ENCODE assay signal across 9 cellular contexts in the genomic region with DNA sequence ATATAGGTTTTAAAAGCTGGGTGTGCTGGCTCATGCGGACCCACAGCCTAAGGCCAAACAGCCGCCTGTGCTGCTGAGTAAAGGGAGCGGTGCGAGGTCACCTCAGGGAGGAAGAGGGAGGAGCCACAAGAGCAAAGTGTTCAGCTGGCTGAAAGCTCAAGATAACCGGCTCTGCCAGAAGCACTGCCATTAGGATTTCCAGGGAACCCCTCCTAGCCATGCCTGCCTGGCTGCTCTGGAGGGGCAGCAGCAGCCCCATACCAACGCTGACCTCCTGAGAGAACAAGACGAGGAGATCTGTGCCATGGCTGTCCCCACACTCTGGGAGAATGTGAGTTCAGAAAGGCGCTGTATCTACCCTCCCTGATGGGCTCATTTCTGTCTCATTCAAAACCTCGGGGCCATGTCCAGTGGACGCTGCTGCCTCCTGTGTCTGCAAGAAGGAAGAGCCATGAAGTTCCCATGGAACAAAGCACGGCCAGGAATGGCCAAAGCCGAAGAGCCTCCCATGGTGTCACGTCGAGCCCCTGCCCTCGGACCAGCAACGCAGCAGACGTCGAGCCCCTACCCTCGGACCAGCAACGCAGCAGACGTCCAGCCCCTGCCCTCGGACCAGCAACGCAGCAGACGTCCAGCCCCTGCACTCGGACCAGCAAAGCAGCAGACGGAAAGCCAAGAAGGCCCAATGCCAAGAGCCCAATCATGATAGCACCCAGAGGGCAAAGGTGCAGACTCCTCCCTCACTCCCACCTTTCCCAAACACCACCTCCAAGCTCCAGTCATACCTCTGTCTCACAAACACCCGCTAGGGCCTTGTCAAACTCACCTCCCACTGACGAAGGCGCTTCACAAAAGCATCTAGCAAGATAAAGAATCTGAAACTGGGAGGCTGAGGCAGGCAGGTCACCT.
DNase-seq lines count a peak whose midpoint lies in the region; ATAC-seq and TF ChIP-seq lines count a peak whose summit lies in the region.
"Had no signal": no experiment of that assay in that cellular context is flagged by ENCODE, and none has a peak within 500 bp of the region (broad histone marks: within the 10 kb centered on the region; RNA-seq: fewer than 3 reads in every experiment).

No MANE protein-coding gene starts in this region.

- POLR2A ChIA-PET in activated CD8-positive, alpha-beta T cell treated with anti-CD3 and anti-CD28 coated beads for 36 hours (lab: Charles Lee), result interaction anchor here (0.7 to 1.5 kb wide), 6 partner anchors 14 to 69 kb away, joined by 3 to 5 read pairs (median 3); no protein-coding TSS in a partner anchor

- no peaks in the 10 kb centered on the region for H3K27me3 ChIP-seq in spleen (replicated peaks in 1 of 7)
- H3K27me3 ChIP-seq: SJSA1 had no signal

- CTCF ChIA-PET in activated CD8-positive, alpha-beta T cell treated with anti-CD3 and anti-CD28 coated beads for 36 hours (lab: Charles Lee), result interaction anchor here (0.7 to 0.9 kb wide), 3 partner anchors 13 to 22 kb away, joined by 3 read pairs; no protein-coding TSS in a partner anchor

- peak; percentile 69 to 75 for ATAC-seq in activated CD4-positive, CD25-positive, alpha-beta regulatory T cell treated with anti-CD3 and anti-CD28 coated beads, Interleukin-2, amount 50 U/mL, for 24 hours
- ATAC-seq in activated CD8-positive, alpha-beta T cell treated with anti-CD3 and anti-CD28 coated beads for 36 hours, result peak; percentile 82
- peak; percentile 77 for ATAC-seq in left ventricle myocardium superior
- ATAC-seq in HG03159 (IDR thresholded peaks at IDR 0.05; ENCODE audit: unreplicated experiment), result no peak

- no peaks in the 10 kb centered on the region for H3K9me3 ChIP-seq in spleen
- H3K9me3 ChIP-seq: SJSA1 had no signal

- TF ChIP-seq POLR2A in spleen (IDR thresholded peaks at IDR 0.05), result no peak

- H3K4me1 ChIP-seq in spleen, result peaks cover 40 to 100% (median 95%) of the 10 kb centered on the region in 6 donors

- DNase-seq in activated CD4-positive, CD25-positive, alpha-beta regulatory T cell treated with anti-CD3 and anti-CD28 coated beads, Interleukin-2, amount 50 U/mL, for 72 hours, result no peak
- peak; percentile 52 for DNase-seq in activated CD8-positive, alpha-beta T cell treated with anti-CD3 and anti-CD28 coated beads for 36 hours
- DNase-seq in left ventricle myocardium superior (peak; percentile 60), NCI-H446 (lab: John Stamatoyannopoulos, UW) (no peak), spleen (no peak)

- WGBS in spleen, 5 donors, result 56 to 62% (median 60%) methylated on average over 28 to 29 of the region's 29 CpGs

- no peaks in the 10 kb centered on the region for H3K36me3 ChIP-seq in spleen

- peaks cover 14% of the 10 kb centered on the region for H3K36me3 Mint-ChIP-seq in activated CD8-positive, alpha-beta T cell treated with anti-CD3 and anti-CD28 coated beads for 36 hours (ENCODE audit: low read depth)
- H3K36me3 Mint-ChIP-seq in stimulated activated naive CD8-positive, alpha-beta T cell treated with anti-CD3 and anti-CD28 coated beads, Interleukin-15, Interleukin-2, amounts not matched to agents 100 ng/mL and 50 ng/mL, for 24 hours (ENCODE audit: low read depth), result peaks cover 22% of the 10 kb centered on the region

- peak overlapping the region in 1 of 8 donors; percentile 25 for H3K4me3 ChIP-seq in spleen
- H3K4me3 ChIP-seq: SJSA1 had no signal

- peaks cover 82% of the 10 kb centered on the region for H3K4me1 Mint-ChIP-seq in activated CD8-positive, alpha-beta T cell treated with anti-CD3 and anti-CD28 coated beads for 36 hours (ENCODE audit: low read depth)
- H3K4me1 Mint-ChIP-seq in stimulated activated naive CD8-positive, alpha-beta T cell treated with anti-CD3 and anti-CD28 coated beads, Interleukin-15, Interleukin-2, amounts not matched to agents 100 ng/mL and 50 ng/mL, for 24 hours (ENCODE audit: low read depth), result peaks cover 94% of the 10 kb centered on the region

- intact Hi-C loops in activated CD8-positive, alpha-beta T cell treated with anti-CD3 and anti-CD28 coated beads for 36 hours (cut with micrococcal nuclease), result no loop called here
- intact Hi-C loops in left ventricle myocardium superior (cut with micrococcal nuclease) (no loop called here), spleen (cut with DNase I; ENCODE audit: low total_unique reads) (no loop called here)

- H3K9me3 Mint-ChIP-seq in activated CD8-positive, alpha-beta T cell treated with anti-CD3 and anti-CD28 coated beads for 36 hours, result no peaks in the 10 kb centered on the region
- H3K9me3 Mint-ChIP-seq in stimulated activated naive CD8-positive, alpha-beta T cell treated with anti-CD3 and anti-CD28 coated beads, Interleukin-15, Interleukin-2, amounts not matched to agents 100 ng/mL and 50 ng/mL, for 24 hours, result no peaks in the 10 kb centered on the region

- H3K27ac ChIP-seq in spleen, result peak overlapping the region in 3 of 8 donors; percentile 7 to 48 (median 29)
- H3K27ac ChIP-seq: SJSA1 had no signal

- H3K27me3 Mint-ChIP-seq in activated CD8-positive, alpha-beta T cell treated with anti-CD3 and anti-CD28 coated beads for 36 hours, result no peaks in the 10 kb centered on the region
- H3K27me3 Mint-ChIP-seq in stimulated activated naive CD8-positive, alpha-beta T cell treated with anti-CD3 and anti-CD28 coated beads, Interleukin-15, Interleukin-2, amounts not matched to agents 100 ng/mL and 50 ng/mL, for 24 hours, result no peaks in the 10 kb centered on the region

- peak overlapping the region; percentile 85 for H3K27ac Mint-ChIP-seq in activated CD8-positive, alpha-beta T cell treated with anti-CD3 and anti-CD28 coated beads for 36 hours
- H3K27ac Mint-ChIP-seq in stimulated activated naive CD8-positive, alpha-beta T cell treated with anti-CD3 and anti-CD28 coated beads, Interleukin-15, Interleukin-2, amounts not matched to agents 100 ng/mL and 50 ng/mL, for 24 hours, result peak overlapping the region; percentile 82

- peak overlapping the region; percentile 15 for H3K4me3 Mint-ChIP-seq in activated CD8-positive, alpha-beta T cell treated with anti-CD3 and anti-CD28 coated beads for 36 hours
- peak overlapping the region; percentile 26 for H3K4me3 Mint-ChIP-seq in stimulated activated naive CD8-positive, alpha-beta T cell treated with anti-CD3 and anti-CD28 coated beads, Interleukin-15, Interleukin-2, amounts not matched to agents 100 ng/mL and 50 ng/mL, for 24 hours

- TF ChIP-seq CTCF in activated CD8-positive, alpha-beta T cell treated with anti-CD3 and anti-CD28 coated beads for 36 hours (IDR thresholded peaks at IDR 0.05), result no peak
- no peak for TF ChIP-seq CTCF in spleen (IDR thresholded peaks at IDR 0.05 in 8 of 11, conservative IDR thresholded peaks at IDR 0.05 in 3 of 11)

Comparison
In these comparisons a context has a peak if more than half of its experiments do, and no peak if none do; other contexts are left out.
1. DNase-seq: peak in activated CD8-positive, alpha-beta T cell treated with anti-CD3 and anti-CD28 coated beads for 36 hours (single experiment) and left ventricle myocardium superior (single experiment); none in activated CD4-positive, CD25-positive, alpha-beta regulatory T cell treated with anti-CD3 and anti-CD28 coated beads, Interleukin-2, amount 50 U/mL, for 72 hours (single experiment), NCI-H446 (0 of 2) and spleen (single experiment).